ENCODE assay signal across 9 cellular contexts in genomic region chrX:136711147-136711546, GRCh38.
DNase-seq lines count a peak whose midpoint lies in the region; ATAC-seq and TF ChIP-seq lines count a peak whose summit lies in the region.
"Had no signal": no experiment of that assay in that cellular context is flagged by ENCODE, and none has a peak within 500 bp of the region (broad histone marks: within the 10 kb centered on the region; RNA-seq: fewer than 3 reads in every experiment).

No MANE protein-coding gene starts in this region.

- ATAC-seq in activated CD8-positive, alpha-beta memory T cell treated with anti-CD3 and anti-CD28 coated beads, Interleukin-2, amount 10 ng/mL, durations not matched to agents 7 days and 5 days = peak; percentile 60
- ATAC-seq in GM18517 (IDR thresholded peaks at IDR 0.05; ENCODE audit: unreplicated experiment) = no peak

- no peak for DNase-seq in activated CD8-positive, alpha-beta memory T cell treated with anti-CD3 and anti-CD28 coated beads, Interleukin-2, amount 10 ng/mL, durations not matched to agents 7 days and 5 days
- DNase-seq in activated CD8-positive, alpha-beta memory T cell treated with anti-CD3 and anti-CD28 coated beads for 24 hours = no peak
- peak; percentile 22 for DNase-seq in LNCaP clone FGC (ENCODE audit: low read depth)
- peak; percentile 9 for DNase-seq in activated effector memory CD4-positive, alpha-beta T cell treated with Interleukin-2 at 50 U/mL for 16 hours
- DNase-seq in hippocampal formation (lab: John Stamatoyannopoulos, UW) = peak; percentile 0 to 16
- peak in 25 of 49 donors; percentile 0 to 41 (median 12) for DNase-seq in substantia nigra (lab: John Stamatoyannopoulos, UW)
- DNase-seq in GF-D8 (lab: John Stamatoyannopoulos, UW) = no peak

- no peak overlapping the region for H3K4me3 ChIP-seq in LNCaP clone FGC (ENCODE audit: low read depth, low read length)

- CTCF ChIA-PET in activated CD8-positive, alpha-beta memory T cell treated with anti-CD3 and anti-CD28 coated beads, Interleukin-2, amount 10 ng/mL, durations not matched to agents 7 days and 5 days (lab: Charles Lee) = interaction anchor here (0.9 to 1.6 kb wide), 4 partner anchors 27 to 215 kb away, joined by 3 to 10 read pairs (median 4); no protein-coding TSS in a partner anchor

- H3K27ac Mint-ChIP-seq in activated CD8-positive, alpha-beta memory T cell treated with anti-CD3 and anti-CD28 coated beads, Interleukin-2, amount 10 ng/mL, durations not matched to agents 7 days and 5 days = peak overlapping the region; percentile 66

- H3K27me3 Mint-ChIP-seq in activated CD8-positive, alpha-beta memory T cell treated with anti-CD3 and anti-CD28 coated beads, Interleukin-2, amount 10 ng/mL, durations not matched to agents 7 days and 5 days = no peaks in the 10 kb centered on the region

- peaks cover 39% of the 10 kb centered on the region for H3K36me3 Mint-ChIP-seq in activated CD8-positive, alpha-beta memory T cell treated with anti-CD3 and anti-CD28 coated beads, Interleukin-2, amount 10 ng/mL, durations not matched to agents 7 days and 5 days

- H3K27ac ChIP-seq in substantia nigra (ENCODE audit: low read depth, low read length, poor library complexity, severe bottlenecking) = no peak overlapping the region

- TF ChIP-seq CTCF in LNCaP clone FGC (IDR thresholded peaks at IDR 0.05; ENCODE audit: control insufficient read depth, extremely low read depth, insufficient read depth) = peak; percentile 75

- H3K9me3 Mint-ChIP-seq in activated CD8-positive, alpha-beta memory T cell treated with anti-CD3 and anti-CD28 coated beads, Interleukin-2, amount 10 ng/mL, durations not matched to agents 7 days and 5 days (ENCODE audit: low read depth) = no peaks in the 10 kb centered on the region
- H3K9me3 Mint-ChIP-seq: activated naive CD4-positive, alpha-beta T cell treated with anti-CD3 and anti-CD28 coated beads, Interleukin-2, amount 50 U/mL, for 72 hours had no signal

- peaks cover 50% of the 10 kb centered on the region for H3K4me1 Mint-ChIP-seq in activated CD8-positive, alpha-beta memory T cell treated with anti-CD3 and anti-CD28 coated beads, Interleukin-2, amount 10 ng/mL, durations not matched to agents 7 days and 5 days

- no peak overlapping the region for H3K4me3 Mint-ChIP-seq in activated CD8-positive, alpha-beta memory T cell treated with anti-CD3 and anti-CD28 coated beads, Interleukin-2, amount 10 ng/mL, durations not matched to agents 7 days and 5 days

Comparison
In these comparisons a context has a peak if more than half of its experiments do, and no peak if none do; other contexts are left out.
1. DNase-seq: peak in LNCaP clone FGC (single experiment), activated effector memory CD4-positive, alpha-beta T cell treated with Interleukin-2 at 50 U/mL for 16 hours (single experiment), hippocampal formation (2 of 2) and substantia nigra (25 of 49); none in activated CD8-positive, alpha-beta memory T cell treated with anti-CD3 and anti-CD28 coated beads, Interleukin-2, amount 10 ng/mL, durations not matched to agents 7 days and 5 days (single experiment), activated CD8-positive, alpha-beta memory T cell treated with anti-CD3 and anti-CD28 coated beads for 24 hours (single experiment) and GF-D8 (single experiment).